ENCODE assay signal across 8 cellular contexts in genomic region chr2:226215902-226216503, GRCh38.
DNase-seq lines count a peak whose midpoint lies in the region; ATAC-seq and TF ChIP-seq lines count a peak whose summit lies in the region.

No MANE protein-coding gene starts in this region.

- H3K4me3 Mint-ChIP-seq in activated CD8-positive, alpha-beta memory T cell treated with anti-CD3 and anti-CD28 coated beads, Interleukin-2, amount 10 ng/mL, durations not matched to agents 7 days and 5 days: no peak overlapping the region
- no peak overlapping the region for H3K4me3 Mint-ChIP-seq in osteocyte (ENCODE audit: unreplicated experiment)

- no peaks in the 10 kb centered on the region for H3K27me3 Mint-ChIP-seq in activated CD8-positive, alpha-beta memory T cell treated with anti-CD3 and anti-CD28 coated beads, Interleukin-2, amount 10 ng/mL, durations not matched to agents 7 days and 5 days
- no peaks in the 10 kb centered on the region for H3K27me3 Mint-ChIP-seq in osteocyte (ENCODE audit: unreplicated experiment)

- TF ChIP-seq CTCF in BE2C (IDR thresholded peaks at IDR 0.05; ENCODE audit: low read depth, low read length) (peak; percentile 60), osteocyte (IDR thresholded peaks at IDR 0.05) (peak; percentile 64)

- H3K36me3 ChIP-seq in BE2C: no peaks in the 10 kb centered on the region

- no peaks in the 10 kb centered on the region for H3K4me1 ChIP-seq in BE2C

- no peaks in the 10 kb centered on the region for H3K36me3 Mint-ChIP-seq in activated CD8-positive, alpha-beta memory T cell treated with anti-CD3 and anti-CD28 coated beads, Interleukin-2, amount 10 ng/mL, durations not matched to agents 7 days and 5 days
- no peaks in the 10 kb centered on the region for H3K36me3 Mint-ChIP-seq in osteocyte (ENCODE audit: unreplicated experiment)

- H3K27me3 ChIP-seq in BE2C: no peaks in the 10 kb centered on the region

- no peaks in the 10 kb centered on the region for H3K4me1 Mint-ChIP-seq in activated CD8-positive, alpha-beta memory T cell treated with anti-CD3 and anti-CD28 coated beads, Interleukin-2, amount 10 ng/mL, durations not matched to agents 7 days and 5 days
- H3K4me1 Mint-ChIP-seq in osteocyte (ENCODE audit: unreplicated experiment): peaks cover 28% of the 10 kb centered on the region

- DNase-seq in BE2C: peak; percentile 48
- DNase-seq in NCI-H774 (lab: John Stamatoyannopoulos, UW): peak; percentile 41
- DNase-seq in activated CD8-positive, alpha-beta memory T cell treated with anti-CD3 and anti-CD28 coated beads, Interleukin-2, amount 10 ng/mL, durations not matched to agents 7 days and 5 days: peak; percentile 58
- DNase-seq in fibroblast of gingiva (ENCODE audit: low read depth): peak; percentile 20
- DNase-seq in osteocyte (ENCODE audit: extremely low spot score, unreplicated experiment): no peak
- DNase-seq in posterior vena cava (ENCODE audit: low spot score): no peak

- no peaks in the 10 kb centered on the region; the same call in 1 of the 2 replicates for H3K9me3 ChIP-seq in BE2C

- intact Hi-C loops in posterior vena cava (cut with DNase I): no loop called here

- CTCF ChIA-PET in activated CD8-positive, alpha-beta memory T cell treated with anti-CD3 and anti-CD28 coated beads, Interleukin-2, amount 10 ng/mL, durations not matched to agents 7 days and 5 days (lab: Charles Lee): interaction anchor here (1.1 to 3.9 kb wide), 3 partner anchors 18 to 768 kb away, joined by 3 to 44 read pairs (median 4); partner anchors contain the start of gene IRS1

- no peak overlapping the region for H3K4me3 ChIP-seq in BE2C (ENCODE audit: low read depth, low read length)

- ATAC-seq in GM19025 (IDR thresholded peaks at IDR 0.05; ENCODE audit: low read depth, unreplicated experiment) (peak; percentile 85), HG03135 (IDR thresholded peaks at IDR 0.05; ENCODE audit: unreplicated experiment) (peak; percentile 88)
- peak; percentile 78 for ATAC-seq in activated CD8-positive, alpha-beta memory T cell treated with anti-CD3 and anti-CD28 coated beads, Interleukin-2, amount 10 ng/mL, durations not matched to agents 7 days and 5 days

- no peaks in the 10 kb centered on the region for H3K9me3 Mint-ChIP-seq in activated CD8-positive, alpha-beta memory T cell treated with anti-CD3 and anti-CD28 coated beads, Interleukin-2, amount 10 ng/mL, durations not matched to agents 7 days and 5 days (ENCODE audit: low read depth)
- no peaks in the 10 kb centered on the region for H3K9me3 Mint-ChIP-seq in osteocyte (ENCODE audit: unreplicated experiment)

- no peak overlapping the region for H3K27ac Mint-ChIP-seq in activated CD8-positive, alpha-beta memory T cell treated with anti-CD3 and anti-CD28 coated beads, Interleukin-2, amount 10 ng/mL, durations not matched to agents 7 days and 5 days
- H3K27ac Mint-ChIP-seq in osteocyte (ENCODE audit: unreplicated experiment): no peak overlapping the region

Comparison
In these comparisons a context has a peak if more than half of its experiments do, and no peak if none do; other contexts are left out.
1. DNase-seq: peak in BE2C (single experiment), NCI-H774 (single experiment), activated CD8-positive, alpha-beta memory T cell treated with anti-CD3 and anti-CD28 coated beads, Interleukin-2, amount 10 ng/mL, durations not matched to agents 7 days and 5 days (single experiment) and fibroblast of gingiva (single experiment); none in osteocyte (single experiment) and posterior vena cava (single experiment).
2. Peak in every context shown above with its lines, with median percentiles within 50 percentile points of each other: ATAC-seq.